Comparison of ENCODE assay signal across 8 cellular contexts in genomic region chr3:7621645-7622044, GRCh38.
"Had no signal": no experiment of that assay in that cellular context is flagged by ENCODE, and none has a peak within 500 bp of the region (broad histone marks: within the 10 kb centered on the region; RNA-seq: fewer than 3 reads in every experiment).

No MANE protein-coding gene starts in this region.

- FAIRE-seq: G401.6, GM12878, GM12891, GM12892, GM18507, GM19239 had no signal

- ATAC-seq: GM12878 had no signal

- DNase-seq: GDM1, GF-D8 had no signal

- H3K4me3 ChIP-seq: GM12878 had no signal
